Comparison of ENCODE assay signal across 12 cellular contexts in the genomic region with DNA sequence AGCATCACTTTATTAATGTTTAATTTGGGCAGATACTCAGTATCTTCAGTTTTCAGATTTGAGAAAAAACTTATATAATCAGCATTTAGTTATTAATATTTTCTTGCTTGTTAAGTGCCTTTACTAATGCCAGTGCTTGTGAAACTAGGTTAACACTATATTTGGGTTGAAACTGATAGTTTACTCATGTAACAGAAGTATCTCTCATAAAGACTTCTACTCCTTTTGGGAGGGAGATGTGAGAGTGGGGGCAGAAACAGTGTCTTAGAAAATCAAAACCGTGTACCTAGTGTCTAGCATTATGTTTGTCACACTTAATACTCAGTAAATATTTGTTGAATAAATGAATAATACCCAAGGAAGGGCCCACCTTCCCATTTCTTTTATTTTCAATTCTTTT.
DNase-seq lines count a peak whose midpoint lies in the region; ATAC-seq and TF ChIP-seq lines count a peak whose summit lies in the region.
"Had no signal": no experiment of that assay in that cellular context is flagged by ENCODE, and none has a peak within 500 bp of the region (broad histone marks: within the 10 kb centered on the region; RNA-seq: fewer than 3 reads in every experiment).

No MANE protein-coding gene starts in this region.

- no peaks in the 10 kb centered on the region for H3K9me3 Mint-ChIP-seq in GM23338
- H3K9me3 Mint-ChIP-seq: activated T-cell treated with anti-CD3 and anti-CD28 coated beads, Interleukin-2, amount 50 U/mL, for 4 hours had no signal

- H3K27me3 ChIP-seq in SJCRH30 = no peaks in the 10 kb centered on the region
- no peaks in the 10 kb centered on the region for H3K27me3 ChIP-seq in GM23338 (ENCODE audit: insufficient read depth)
- H3K27me3 ChIP-seq in tibial artery = no peaks in the 10 kb centered on the region
- H3K27me3 ChIP-seq in testis = no peaks in the 10 kb centered on the region
- H3K27me3 ChIP-seq: cardiac muscle cell, left lung had no signal

- no peak overlapping the region for H3K4me2 ChIP-seq in GM23338

- TF ChIP-seq POLR2A in testis (IDR thresholded peaks at IDR 0.05) = no peak

- no peaks in the 10 kb centered on the region for H3K27me3 Mint-ChIP-seq in GM23338 (ENCODE audit: insufficient read depth, low read depth, poor library complexity)

- no peak overlapping the region for H3K27ac Mint-ChIP-seq in GM23338

- H3K9me2 ChIP-seq in GM23338 (ENCODE audit: insufficient read depth) = 0 out of 2 replicates have a peak, but pooled peaks cover 3% of the 10 kb centered on the region

- no peaks in the 10 kb centered on the region for H3K79me2 ChIP-seq in GM23338 (replicated peaks; ENCODE audit: insufficient read depth)

- H4K20me1 ChIP-seq in GM23338 (replicated peaks; ENCODE audit: insufficient read depth) = peaks cover 5% of the 10 kb centered on the region; the same call in 1 of the 2 replicates

- H3F3A ChIP-seq in GM23338 (replicated peaks; ENCODE audit: low read depth) = no peaks in the 10 kb centered on the region

- no peaks in the 10 kb centered on the region for H3K36me3 Mint-ChIP-seq in GM23338 (ENCODE audit: low read depth)

- intact Hi-C loops in tibial artery (cut with DNase I; ENCODE audit: low total_unique reads) = no loop called here
- intact Hi-C loops in testis (cut with DNase I; ENCODE audit: low total_unique reads) = no loop called here

- H3K27ac ChIP-seq in SJCRH30 (peak overlapping the region; percentile 65), GM23338 (ENCODE audit: low read depth) (no peak overlapping the region), tibial artery (no peak overlapping the region), testis (no peak overlapping the region)
- H3K27ac ChIP-seq: cardiac muscle cell, left lung had no signal

- no peaks in the 10 kb centered on the region for H3K4me1 Mint-ChIP-seq in GM23338

- ATAC-seq in GM18508 (IDR thresholded peaks at IDR 0.05; ENCODE audit: insufficient read depth, unreplicated experiment) = peak; percentile 96
- ATAC-seq in GM21390 (IDR thresholded peaks at IDR 0.05; ENCODE audit: unreplicated experiment) = peak; percentile 100
- ATAC-seq in HG03060 (IDR thresholded peaks at IDR 0.05; ENCODE audit: low read depth, unreplicated experiment) = peak; percentile 86
- no peak for ATAC-seq in left lobe of liver
- no peak for ATAC-seq in GM23338
- ATAC-seq: activated T-cell treated with anti-CD3 and anti-CD28 coated beads, Interleukin-2, amount 50 U/mL, for 4 hours; left lung had no signal

- H3K9me3 ChIP-seq in SJCRH30 (replicated peaks) = peaks cover 7% of the 10 kb centered on the region; the same call in 1 of the 2 replicates
- H3K9me3 ChIP-seq in tibial artery = no peaks in the 10 kb centered on the region
- H3K9me3 ChIP-seq in testis = no peaks in the 10 kb centered on the region
- H3K9me3 ChIP-seq: left lung had no signal

- H3K36me3 ChIP-seq in SJCRH30 (no peaks in the 10 kb centered on the region; the same call in 1 of the 2 replicates), GM23338 (ENCODE audit: insufficient read depth) (no peaks in the 10 kb centered on the region), tibial artery (no peaks in the 10 kb centered on the region), testis (ENCODE audit: low read depth, missing control alignments) (no peaks in the 10 kb centered on the region)
- H3K36me3 ChIP-seq: cardiac muscle cell, left lung had no signal

- DNase-seq in SJCRH30 (no peak), left lobe of liver (ENCODE audit: low spot score) (no peak), GM23338 (ENCODE audit: low spot score) (no peak), tibial artery (no peak), testis (no peak)
- DNase-seq: activated T-cell treated with anti-CD3 and anti-CD28 coated beads, Interleukin-2, amount 50 U/mL, for 4 hours; left lung; NCI-H526 had no signal

- H3K4me3 Mint-ChIP-seq in GM23338 = no peak overlapping the region
- H3K4me3 Mint-ChIP-seq: activated T-cell treated with anti-CD3 and anti-CD28 coated beads, Interleukin-2, amount 50 U/mL, for 4 hours had no signal

- H3K4me3 ChIP-seq in SJCRH30 (no peak overlapping the region), GM23338 (no peak overlapping the region), tibial artery (no peak overlapping the region), testis (no peak overlapping the region)
- H3K4me3 ChIP-seq: cardiac muscle cell, left lung had no signal

- no peak for TF ChIP-seq CTCF in GM23338 (conservative IDR thresholded peaks at IDR 0.05; ENCODE audit: low read depth in 2 of 2)
- no peak for TF ChIP-seq CTCF in tibial artery (IDR thresholded peaks at IDR 0.05)
- TF ChIP-seq CTCF in testis (IDR thresholded peaks at IDR 0.05) = no peak

- H3K4me1 ChIP-seq in SJCRH30 = peaks cover 37% of the 10 kb centered on the region
- H3K4me1 ChIP-seq in GM23338 (ENCODE audit: insufficient read depth) = no peaks in the 10 kb centered on the region
- H3K4me1 ChIP-seq in tibial artery = no peaks in the 10 kb centered on the region
- H3K4me1 ChIP-seq in testis = peaks cover 5% of the 10 kb centered on the region
- H3K4me1 ChIP-seq: left lung had no signal

- H2AFZ ChIP-seq in GM23338 = no peak overlapping the region

- WGBS in testis, 2 donors = 60 to 64% methylated on average over 1 of the region's 1 CpG

TF ChIP-seq in GM23338, 12 proteins besides CTCF, POLR2A, EP300 and RAD21:
- TF ChIP-seq EZH2phosphoT487 (IDR thresholded peaks at IDR 0.05; ENCODE audit: unreplicated experiment) = no peak
- TF ChIP-seq EZH2 (IDR thresholded peaks at IDR 0.05; ENCODE audit: low read depth, unreplicated experiment) = no peak

Comparison
In these comparisons a context has a peak if more than half of its experiments do, and no peak if none do; other contexts are left out.
1. ATAC-seq: peak in GM18508 (single experiment), GM21390 (single experiment) and HG03060 (single experiment); none in left lobe of liver (single experiment) and GM23338 (single experiment).